In the genomic region with DNA sequence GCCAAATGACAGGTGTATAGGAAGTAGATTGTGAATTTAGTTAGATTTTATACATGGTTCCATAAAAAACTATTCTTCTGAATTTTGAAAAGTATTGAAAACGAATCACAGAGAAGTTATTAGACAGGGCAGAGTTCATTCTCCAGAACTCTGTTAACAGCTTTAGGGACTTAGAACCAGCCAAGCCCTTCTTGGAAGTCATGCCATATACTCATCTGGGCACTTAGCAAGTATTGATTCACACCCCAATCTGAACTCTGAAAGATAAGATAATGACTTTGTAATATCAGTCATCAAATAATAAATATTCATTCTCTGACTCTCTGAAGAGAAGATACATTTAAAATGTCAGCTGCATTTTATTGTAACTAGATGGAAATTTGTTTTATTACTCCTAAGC, we compare ENCODE assay signal across 19 cellular contexts.
"Had no signal": no experiment of that assay in that cellular context is flagged by ENCODE, and none has a peak within 500 bp of the region (broad histone marks: within the 10 kb centered on the region; RNA-seq: fewer than 3 reads in every experiment).

No MANE protein-coding gene starts in this region.

- H3K9me3 ChIP-seq: esophagus muscularis mucosa, gastroesophageal sphincter, heart left ventricle, left lung, lower lobe of right lung, mucosa of descending colon had no signal

- H3K4me1 Mint-ChIP-seq: mesothelial cell of epicardium had no signal

- H3K4me1 ChIP-seq: esophagus muscularis mucosa, foreskin keratinocyte, gastroesophageal sphincter, lower lobe of right lung had no signal

- H3K36me3 Mint-ChIP-seq: mesothelial cell of epicardium, naive B cell had no signal

- H3K9me3 Mint-ChIP-seq: mesothelial cell of epicardium, naive B cell had no signal

- DNase-seq: dermis blood vessel endothelial cell; dorsolateral prefrontal cortex; effector CD4-positive, alpha-beta T cell; effector memory CD4-positive, alpha-beta T cell; foreskin keratinocyte; heart left ventricle; hypothalamus; left cardiac atrium; left lung; left ventricle myocardium superior; lower lobe of right lung; mesenchymal stem cell; mucosa of descending colon; naive B cell had no signal

- H3K27ac Mint-ChIP-seq: mesothelial cell of epicardium, naive B cell had no signal

- H3K27me3 ChIP-seq: dorsolateral prefrontal cortex, esophagus muscularis mucosa, gastroesophageal sphincter, heart left ventricle, hepatocyte, left lung had no signal

- H3K4me3 Mint-ChIP-seq: mesothelial cell of epicardium had no signal

- H3K4me3 ChIP-seq: coronary artery, dorsolateral prefrontal cortex, esophagus muscularis mucosa, gastroesophageal sphincter, heart left ventricle, hepatocyte, left lung, lower lobe of right lung, mucosa of descending colon had no signal

- H3K27ac ChIP-seq: coronary artery, esophagus muscularis mucosa, foreskin keratinocyte, gastroesophageal sphincter, heart left ventricle, hepatocyte, left lung, lower lobe of right lung had no signal

- H3K27me3 Mint-ChIP-seq: naive B cell had no signal

- H3K36me3 ChIP-seq: esophagus muscularis mucosa, gastroesophageal sphincter, heart left ventricle, left lung, lower lobe of right lung had no signal

- ATAC-seq: foreskin keratinocyte, gastroesophageal sphincter, heart left ventricle, left cardiac atrium, left lung, left ventricle myocardium superior, lower lobe of right lung, mucosa of descending colon had no signal
